In the genomic region with DNA sequence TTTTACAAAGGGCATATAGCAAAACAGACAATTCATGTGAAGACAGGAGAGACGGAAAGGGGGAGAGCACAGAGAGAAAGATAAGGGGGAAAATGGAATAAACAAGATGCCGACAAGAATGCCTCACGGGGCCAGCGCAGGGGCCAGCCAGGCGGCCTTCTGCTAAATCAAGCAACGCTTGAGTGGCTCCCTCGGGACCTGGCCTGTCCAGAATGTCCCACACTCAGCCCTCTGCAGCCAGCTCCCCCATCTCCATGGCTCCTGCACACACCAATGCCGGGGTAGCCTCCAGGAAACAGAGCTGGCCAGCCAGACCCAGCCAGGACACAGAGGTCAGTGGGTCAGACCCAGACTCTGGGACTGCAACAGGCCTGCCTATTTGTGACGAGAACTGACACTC, we compare ENCODE assay signal across 15 cellular contexts.
DNase-seq lines count a peak whose midpoint lies in the region; ATAC-seq and TF ChIP-seq lines count a peak whose summit lies in the region.
"Had no signal": no experiment of that assay in that cellular context is flagged by ENCODE, and none has a peak within 500 bp of the region (broad histone marks: within the 10 kb centered on the region; RNA-seq: fewer than 3 reads in every experiment).

No MANE protein-coding gene starts in this region.

- DNase-seq in RWPE2 (ENCODE audit: low spot score): peak; percentile 50
- DNase-seq in fibroblast of villous mesenchyme (ENCODE audit: low read depth): peak; percentile 68
- DNase-seq in mesenchymal stem cell: peak; percentile 78
- DNase-seq in iPS-NIHi7 (ENCODE audit: extremely low spot score): no peak
- DNase-seq in activated CD4-positive, alpha-beta T cell treated with anti-CD3 and anti-CD28 coated beads for 4 hours: no peak
- DNase-seq: CD4-positive, CD25-positive, alpha-beta regulatory T cell; GOT3; NCI-H1694; SHP77 treated with DMSO at 0.1 percent for 48 hours; stimulated activated CD4-positive, alpha-beta T cell treated with anti-CD3 and anti-CD28 coated beads, Interleukin-1b, Interleukin-23, amount 100 ng/mL, for 48 hours had no signal

- peak overlapping the region in 1 of 2 experiments; percentile 85 for H3K23ac ChIP-seq in mesenchymal stem cell (ENCODE audit: low read length in 2 of 2)

- H3K14ac ChIP-seq in mesenchymal stem cell (ENCODE audit: low read length in 2 of 2): peak overlapping the region in 1 of 2 experiments; percentile 71

- 2% methylated on average over 9 of the region's 9 CpGs for whole genome bisulfite sequencing in mesenchymal stem cell

- peak overlapping the region; percentile 27 for H2BK120ac ChIP-seq in mesenchymal stem cell (ENCODE audit: low read depth, low read length)

- H3K79me1 ChIP-seq in mesenchymal stem cell (replicated peaks; ENCODE audit: low read length, poor library complexity, severe bottlenecking): no peaks in the 10 kb centered on the region

- no peak overlapping the region for H3K27ac ChIP-seq in RWPE2 (ENCODE audit: poor library complexity, severe bottlenecking)
- no peak overlapping the region for H3K27ac ChIP-seq in mesenchymal stem cell (ENCODE audit: low read length, poor library complexity, severe bottlenecking)

- H3K9ac ChIP-seq in mesenchymal stem cell (ENCODE audit: low read length) (peak overlapping the region; percentile 69), skeletal muscle satellite cell (ENCODE audit: low read depth, low read length) (peak overlapping the region; percentile 68)

- peak overlapping the region; percentile 38 to 83 for H2BK12ac ChIP-seq in mesenchymal stem cell (ENCODE audit: low read length in 2 of 2)

- peak overlapping the region in 1 of 2 experiments; percentile 47 for H3K4ac ChIP-seq in mesenchymal stem cell (ENCODE audit: low read depth in 1 of 2, low read length in 2 of 2)

- peak overlapping the region; percentile 73 for H2BK15ac ChIP-seq in mesenchymal stem cell (ENCODE audit: low read depth, poor library complexity, severe bottlenecking)

- no peak for ATAC-seq in RWPE2 (ENCODE audit: low read depth)
- ATAC-seq in GM19463 (IDR thresholded peaks at IDR 0.05; ENCODE audit: unreplicated experiment): no peak
- no peak for ATAC-seq in HG02870 (IDR thresholded peaks at IDR 0.05; ENCODE audit: unreplicated experiment)
- ATAC-seq: naive thymus-derived CD8-positive, alpha-beta T cell; stimulated activated effector memory CD8-positive, alpha-beta T cell treated with anti-CD3 and anti-CD28 coated beads, Interleukin-12 subunit alpha, Interleukin-12 subunit beta, amount 100 ng/mL, for 72 hours had no signal

- no peak overlapping the region for H3K4me2 ChIP-seq in mesenchymal stem cell (ENCODE audit: low read length, poor library complexity, severe bottlenecking)
- peak overlapping the region; percentile 77 for H3K4me2 ChIP-seq in skeletal muscle satellite cell (ENCODE audit: low read length)

- no peaks in the 10 kb centered on the region for H3K27me3 ChIP-seq in RWPE2 (ENCODE audit: insufficient read depth, poor library complexity, severe bottlenecking)
- no peaks in the 10 kb centered on the region for H3K27me3 ChIP-seq in mesenchymal stem cell (ENCODE audit: control insufficient read depth in 1 of 2, insufficient read depth in 1 of 2, low read length in 2 of 2)
- no peaks in the 10 kb centered on the region for H3K27me3 ChIP-seq in skeletal muscle satellite cell (ENCODE audit: control insufficient read depth, insufficient read depth, low read length)

- H3K4me1 ChIP-seq in RWPE2 (ENCODE audit: insufficient read depth, poor library complexity, severe bottlenecking) (no peaks in the 10 kb centered on the region), mesenchymal stem cell (ENCODE audit: control insufficient read depth, insufficient read depth, low read depth, low read length) (peaks cover 4% of the 10 kb centered on the region), skeletal muscle satellite cell (ENCODE audit: control insufficient read depth, insufficient read depth, low read length) (peaks cover 30% of the 10 kb centered on the region)

- H3K36me3 ChIP-seq in RWPE2 (ENCODE audit: low read depth): no peaks in the 10 kb centered on the region
- H3K36me3 ChIP-seq in mesenchymal stem cell (ENCODE audit: control insufficient read depth in 1 of 2, insufficient read depth in 2 of 2, low read depth in 1 of 2, low read length in 2 of 2): peaks cover 0 to 6% of the 10 kb centered on the region in 2 experiments
- H3K36me3 ChIP-seq in skeletal muscle satellite cell (ENCODE audit: insufficient read depth, low read length): no peaks in the 10 kb centered on the region

- TF ChIP-seq CTCF in RWPE2 (IDR thresholded peaks at IDR 0.05; ENCODE audit: poor library complexity, severe bottlenecking) (no peak), fibroblast of villous mesenchyme (IDR thresholded peaks at IDR 0.05; ENCODE audit: insufficient read depth, low read depth, low read length) (no peak)

- peak overlapping the region; percentile 49 for H2AFZ ChIP-seq in mesenchymal stem cell (ENCODE audit: low read depth, low read length)

- H4K91ac ChIP-seq in mesenchymal stem cell (ENCODE audit: low read length): peak overlapping the region; percentile 57

- peak overlapping the region; percentile 73 to 83 for H3K18ac ChIP-seq in mesenchymal stem cell (ENCODE audit: low read depth in 1 of 2, low read length in 2 of 2)

- H2BK5ac ChIP-seq in mesenchymal stem cell (ENCODE audit: low read depth, low read length, poor library complexity, severe bottlenecking): no peak overlapping the region

- H4K8ac ChIP-seq in mesenchymal stem cell (ENCODE audit: low read length): peak overlapping the region; percentile 45

- H2AK5ac ChIP-seq in mesenchymal stem cell (ENCODE audit: low read length, severe bottlenecking): no peak overlapping the region

- peaks cover 11% of the 10 kb centered on the region for H3K9me3 ChIP-seq in RWPE2 (ENCODE audit: severe bottlenecking)
- no peaks in the 10 kb centered on the region for H3K9me3 ChIP-seq in mesenchymal stem cell (ENCODE audit: control insufficient read depth, low read length)
- no peaks in the 10 kb centered on the region for H3K9me3 ChIP-seq in skeletal muscle satellite cell (replicated peaks; ENCODE audit: low read length)

- H3K4me3 ChIP-seq in RWPE2 (ENCODE audit: severe bottlenecking) (no peak overlapping the region), fibroblast of villous mesenchyme (ENCODE audit: low read depth, low read length) (no peak overlapping the region), mesenchymal stem cell (ENCODE audit: insufficient read depth in 1 of 2, low read depth in 1 of 2, low read length in 2 of 2) (peak overlapping the region in 1 of 2 experiments; percentile 58), skeletal muscle satellite cell (ENCODE audit: low read length) (peak overlapping the region; percentile 43)

Comparison
In these comparisons a context has a peak if more than half of its experiments do, and no peak if none do; other contexts are left out.
1. DNase-seq: peak in RWPE2 (single experiment), fibroblast of villous mesenchyme (single experiment) and mesenchymal stem cell (single experiment); none in iPS-NIHi7 (single experiment) and activated CD4-positive, alpha-beta T cell treated with anti-CD3 and anti-CD28 coated beads for 4 hours (0 of 2).